In the genomic region with DNA sequence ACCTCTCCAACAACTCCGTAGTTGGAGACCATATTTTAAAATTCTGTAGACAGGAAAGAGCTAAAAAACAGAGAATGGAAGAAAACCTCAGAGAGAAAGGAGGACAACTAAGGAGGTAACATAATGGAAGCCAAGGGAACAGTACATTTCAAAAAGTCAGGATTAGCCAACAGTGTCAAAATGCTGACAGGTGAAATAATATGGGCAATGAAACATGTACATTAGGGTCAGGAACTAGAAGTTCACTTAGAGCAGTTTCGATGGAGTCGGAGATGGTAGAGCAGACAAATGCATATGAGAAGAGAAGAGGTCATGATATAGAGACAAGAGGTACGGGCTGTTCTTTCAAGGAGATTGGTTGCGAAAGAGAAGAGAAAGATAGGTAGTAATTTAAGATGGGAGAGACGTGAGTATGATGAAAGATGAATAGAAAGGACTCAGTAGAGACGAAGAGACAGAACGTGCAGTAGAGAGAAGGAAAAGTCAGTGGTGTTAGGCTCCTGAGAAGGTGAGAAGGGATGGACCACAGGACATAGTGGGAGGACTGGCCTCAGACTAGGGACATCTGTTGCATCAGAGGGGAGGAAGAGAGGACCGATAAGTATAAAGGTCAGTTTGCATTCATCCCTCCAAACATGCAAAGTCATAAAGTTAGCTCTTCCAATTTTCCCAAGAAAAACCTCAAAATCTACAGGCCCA, we compare ENCODE assay signal across 28 cellular contexts. TPM values are rescaled to one million over a fixed set of nuclear protein-coding genes. Genes with fewer than 3 reads are reported as not detected.
"Had no signal": no experiment of that assay in that cellular context is flagged by ENCODE, and none has a peak within 500 bp of the region (broad histone marks: within the 10 kb centered on the region; RNA-seq: fewer than 3 reads in every experiment).

No MANE protein-coding gene starts in this region.

- ATAC-seq: activated naive CD4-positive, alpha-beta T cell treated with anti-CD3 and anti-CD28 coated beads, Interleukin-2, amount 50 U/mL, for 72 hours; activated naive CD8-positive, alpha-beta T cell treated with anti-CD3 and anti-CD28 coated beads, Interleukin-2, amount 50 U/mL, for 24 hours; activated T-cell treated with anti-CD3 and anti-CD28 coated beads, Interleukin-2, amount 50 U/mL, for 4 hours; PC-3 had no signal

- DNase-seq: activated CD4-positive, alpha-beta memory T cell treated with anti-CD3 and anti-CD28 coated beads for 36 hours; activated CD4-positive, alpha-beta T cell treated with anti-CD3 and anti-CD28 coated beads, Interleukin-2, amount 10 ng/mL, durations not matched to agents 7 days and 5 days; activated CD4-positive, CD25-positive, alpha-beta regulatory T cell; activated CD8-positive, alpha-beta memory T cell treated with anti-CD3 and anti-CD28 coated beads for 24 hours; activated effector memory CD4-positive, alpha-beta T cell treated with anti-CD3 and anti-CD28 coated beads, Interleukin-2, amount 50 U/mL, for 16 hours; activated naive CD4-positive, alpha-beta T cell treated with Interleukin-2 at 50 U/mL for 16 hours; activated naive CD8-positive, alpha-beta T cell treated with anti-CD3 and anti-CD28 coated beads, Interleukin-2, amount 50 U/mL, for 24 hours; activated T-cell treated with anti-CD3 and anti-CD28 coated beads, Interleukin-2, amount 50 U/mL, for 4 hours; amygdala; KG1; NCI-H1048; NCI-H1417 treated with DMSO at 0.1 percent for 48 hours; NCI-H1694; NCI-H2029; NCI-H2107; NCI-H2171 treated with DMSO at 0.1 percent for 48 hours; NCI-H226; NCI-H510A; NCI-H69; PC-3; SIG-M5; T-helper 2 cell; T1000 had no signal

- FAIRE-seq: astrocyte, RCC 7860, TTC549 had no signal

RNA-seq across cellular contexts. Expression of gene NRG2, which starts 25.6 kb away (rescaled TPM):
- total RNA-seq: activated CD4-positive, alpha-beta memory T cell treated with anti-CD3 and anti-CD28 coated beads for 36 hours; activated CD4-positive, alpha-beta T cell treated with anti-CD3 and anti-CD28 coated beads, Interleukin-2, amount 10 ng/mL, durations not matched to agents 7 days and 5 days; LHCN-M2 had no signal
